ENCODE assay signal across 8 cellular contexts in the genomic region with DNA sequence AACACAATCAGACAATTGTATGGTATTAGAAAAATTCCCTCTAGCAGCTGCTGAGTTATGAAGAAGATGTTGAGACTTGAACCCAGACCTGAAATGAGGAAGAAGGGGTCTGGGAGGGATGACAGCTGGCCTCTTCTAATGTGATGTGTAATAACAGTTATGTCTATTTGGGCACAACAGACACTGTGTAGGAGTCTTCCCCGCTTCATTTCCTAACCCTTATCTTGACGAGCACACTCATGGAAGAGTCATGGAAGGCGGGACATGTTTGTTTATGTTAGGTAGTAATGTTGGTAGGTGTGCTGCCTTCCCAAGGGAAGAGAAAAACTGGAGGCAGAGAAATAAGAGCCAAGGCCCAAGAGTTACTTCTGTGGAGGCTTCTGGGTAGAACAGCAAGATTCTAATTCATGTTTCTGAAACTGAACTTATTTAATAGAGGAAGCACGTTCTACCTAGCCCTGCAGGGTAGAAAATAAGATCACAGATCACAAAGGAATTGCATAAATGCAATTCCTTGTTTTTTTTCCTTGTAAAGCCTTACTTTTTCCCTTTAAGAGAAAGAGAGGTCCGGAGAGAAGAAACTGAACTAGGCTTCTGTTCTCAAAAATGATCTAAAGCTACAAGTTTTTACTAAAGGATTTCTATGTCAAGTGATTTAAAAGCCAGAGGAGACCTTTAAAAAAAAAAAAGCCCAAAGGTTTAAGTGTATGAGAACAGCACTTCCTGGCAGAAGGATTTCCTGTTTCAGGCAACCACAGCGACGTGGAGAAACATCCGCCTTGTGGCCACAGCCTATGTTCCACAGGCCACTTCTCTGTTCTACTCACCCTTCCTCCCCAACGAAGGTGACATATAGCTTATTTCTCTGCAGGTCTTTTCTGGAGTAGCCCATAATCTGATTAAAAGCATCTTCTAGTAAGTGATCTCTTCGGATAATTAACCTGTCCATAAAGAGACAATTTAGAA.
DNase-seq lines count a peak whose midpoint lies in the region; ATAC-seq and TF ChIP-seq lines count a peak whose summit lies in the region.

No MANE protein-coding gene starts in this region.

- intact Hi-C loops in activated CD4-positive, alpha-beta T cell treated with anti-CD3 and anti-CD28 coated beads for 36 hours (cut with DNase I, micrococcal nuclease) = loop anchor here in 1 of 2 experiments (1.0 to 5.0 kb wide), 4 partner anchors 69 to 1052 kb away; a partner anchor contains a TSS
- intact Hi-C loops in testis (cut with DNase I; ENCODE audit: low total_unique reads) = no loop called here

- no peaks in the 10 kb centered on the region for H3K9me3 Mint-ChIP-seq in activated CD4-positive, alpha-beta T cell treated with anti-CD3 and anti-CD28 coated beads for 36 hours (ENCODE audit: low read depth)
- peaks cover 0 to 4% (median 0%) of the 10 kb centered on the region in 7 donors for H3K9me3 Mint-ChIP-seq in naive B cell

- H3K9me3 ChIP-seq in testis = no peaks in the 10 kb centered on the region

- H3K4me1 Mint-ChIP-seq in activated CD4-positive, alpha-beta T cell treated with anti-CD3 and anti-CD28 coated beads for 36 hours = peaks cover 91% of the 10 kb centered on the region
- H3K4me1 Mint-ChIP-seq in naive B cell = peaks cover 60 to 90% (median 61%) of the 10 kb centered on the region in 3 donors

- H3K27ac Mint-ChIP-seq in activated CD4-positive, alpha-beta T cell treated with anti-CD3 and anti-CD28 coated beads for 36 hours = peak overlapping the region; percentile 97
- H3K27ac Mint-ChIP-seq in naive B cell = peak overlapping the region; percentile 95 to 100 (median 98)

- no peaks in the 10 kb centered on the region for H3K4me1 ChIP-seq in testis

- no peak overlapping the region for H3K27ac ChIP-seq in testis

- TF ChIP-seq CTCF in testis (IDR thresholded peaks at IDR 0.05) = no peak

- no peaks in the 10 kb centered on the region for H3K27me3 Mint-ChIP-seq in activated CD4-positive, alpha-beta T cell treated with anti-CD3 and anti-CD28 coated beads for 36 hours
- H3K27me3 Mint-ChIP-seq in naive B cell = no peaks in the 10 kb centered on the region

- DNase-seq in EL = peak; percentile 74
- DNase-seq in Kasumi-1 (lab: John Stamatoyannopoulos, UW) = peak; percentile 99
- DNase-seq in activated CD4-positive, alpha-beta T cell treated with anti-CD3 and anti-CD28 coated beads for 36 hours = peak; percentile 91
- DNase-seq in dermis microvascular lymphatic vessel endothelial cell (ENCODE audit: low read depth in 2 of 2) = peak; percentile 87 to 93
- DNase-seq in naive B cell = peak; percentile 90
- DNase-seq in testis = peak; percentile 39
- DNase-seq in NCI-H187 (lab: John Stamatoyannopoulos, UW) = no peak

- H3K27me3 ChIP-seq in testis = no peaks in the 10 kb centered on the region

- H3K36me3 Mint-ChIP-seq in activated CD4-positive, alpha-beta T cell treated with anti-CD3 and anti-CD28 coated beads for 36 hours (ENCODE audit: low read depth) = peaks cover 16% of the 10 kb centered on the region
- H3K36me3 Mint-ChIP-seq in naive B cell = peaks cover 0 to 8% of the 10 kb centered on the region in 2 donors

- H3K4me3 Mint-ChIP-seq in activated CD4-positive, alpha-beta T cell treated with anti-CD3 and anti-CD28 coated beads for 36 hours = peak overlapping the region; percentile 46
- H3K4me3 Mint-ChIP-seq in naive B cell = peak overlapping the region; percentile 46 to 82 (median 70)

- CTCF ChIA-PET in activated CD4-positive, alpha-beta T cell treated with anti-CD3 and anti-CD28 coated beads for 36 hours (lab: Charles Lee) = interaction anchor here (0.7 to 3.4 kb wide), 11 partner anchors 9 to 172 kb away, joined by 3 to 17 read pairs (median 3); a partner anchor contains a TSS

- no peaks in the 10 kb centered on the region for H3K36me3 ChIP-seq in testis (ENCODE audit: low read depth, missing control alignments)

- ATAC-seq in GM21786 (IDR thresholded peaks at IDR 0.05; ENCODE audit: unreplicated experiment) (peak; percentile 73), naive B cell (ENCODE audit: low read depth in 2 of 2) (peak; percentile 82 to 83)
- peak; percentile 58 for ATAC-seq in activated CD4-positive, alpha-beta T cell treated with anti-CD3 and anti-CD28 coated beads for 36 hours

- 70 to 80% methylated on average over 10 of the region's 10 CpGs for WGBS in testis, 2 donors

- H3K4me3 ChIP-seq in testis = no peak overlapping the region

- POLR2A ChIA-PET in activated CD4-positive, alpha-beta T cell treated with anti-CD3 and anti-CD28 coated beads for 36 hours (lab: Charles Lee) = interaction anchor here (0.5 to 2.5 kb wide), 4 partner anchors 13 to 75 kb away, joined by 3 to 10 read pairs (median 6); no protein-coding TSS in a partner anchor

- no peak for TF ChIP-seq POLR2A in testis (IDR thresholded peaks at IDR 0.05)

Comparison
In these comparisons a context has a peak if more than half of its experiments do, and no peak if none do; other contexts are left out.
1. DNase-seq: peak in EL (single experiment), Kasumi-1 (2 of 2), activated CD4-positive, alpha-beta T cell treated with anti-CD3 and anti-CD28 coated beads for 36 hours (single experiment), dermis microvascular lymphatic vessel endothelial cell (2 of 2), naive B cell (single experiment) and testis (single experiment); none in NCI-H187 (0 of 2).
2. Peak in every context shown above with its lines, with median percentiles within 50 percentile points of each other: ATAC-seq.